Comparison of ENCODE assay signal across 9 cellular contexts in the genomic region with DNA sequence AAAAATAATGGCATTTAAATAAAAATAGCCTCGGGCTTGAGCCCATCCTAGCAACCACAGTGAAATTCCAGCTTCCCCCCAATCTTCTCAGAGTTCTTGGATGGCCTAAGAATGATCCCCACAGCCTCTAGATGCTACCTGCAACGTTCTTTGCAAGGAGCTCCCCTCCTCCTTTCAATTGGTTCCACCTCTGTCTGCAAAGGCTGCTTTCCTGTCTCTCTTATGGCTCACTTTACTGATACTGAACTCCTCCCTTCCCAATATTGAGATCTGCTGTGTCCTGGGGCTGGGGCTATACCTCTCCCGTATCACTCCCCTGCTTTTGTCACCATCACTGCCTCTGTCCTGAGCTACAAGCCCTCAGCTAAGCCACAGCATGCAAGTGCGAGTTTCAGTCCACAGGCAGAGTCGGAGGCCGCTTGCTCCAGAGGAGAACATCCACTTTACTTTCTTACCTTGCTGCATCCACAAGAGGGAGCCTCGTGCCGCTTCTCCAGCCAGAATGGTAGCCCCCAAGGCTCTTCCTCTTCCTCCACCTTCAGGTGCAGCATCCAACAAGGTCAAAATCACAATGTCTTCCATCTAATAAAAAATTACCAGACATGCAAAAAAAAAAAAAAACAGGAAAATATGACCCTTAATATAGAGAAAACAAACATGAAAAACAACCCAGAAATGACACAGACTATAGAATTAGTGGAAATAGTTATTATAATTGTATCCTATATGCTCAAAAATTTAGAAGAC. TPM values are rescaled to one million over a fixed set of nuclear protein-coding genes. Genes with fewer than 3 reads are reported as not detected.
DNase-seq lines count a peak whose midpoint lies in the region; ATAC-seq, FAIRE-seq and TF ChIP-seq lines count a peak whose summit lies in the region.
"Had no signal": no experiment of that assay in that cellular context is flagged by ENCODE, and none has a peak within 500 bp of the region (broad histone marks: within the 10 kb centered on the region; RNA-seq: fewer than 3 reads in every experiment).

No MANE protein-coding gene starts in this region.

- H3K79me2 ChIP-seq in astrocyte (ENCODE audit: insufficient read depth, low read length): no peaks in the 10 kb centered on the region

- no peaks in the 10 kb centered on the region for H3K27me3 ChIP-seq in astrocyte (ENCODE audit: insufficient read depth, low read length)

- peaks cover 21% of the 10 kb centered on the region for H3K4me1 Mint-ChIP-seq in astrocyte (ENCODE audit: low read depth, unreplicated experiment)

- no peaks in the 10 kb centered on the region for H4K20me1 ChIP-seq in astrocyte (ENCODE audit: insufficient read depth, low read length)

- H2AFZ ChIP-seq in astrocyte (ENCODE audit: low read depth, low read length): peak overlapping the region; percentile 71

- H3K36me3 ChIP-seq in astrocyte (ENCODE audit: insufficient read depth, low read length) (no peaks in the 10 kb centered on the region), mucosa of descending colon (ENCODE audit: low read depth) (no peaks in the 10 kb centered on the region)
- H3K36me3 ChIP-seq: heart left ventricle had no signal

- H3K4me3 ChIP-seq in astrocyte (ENCODE audit: insufficient read depth, low read depth, low read length): no peak overlapping the region
- no peak overlapping the region for H3K4me3 ChIP-seq in mucosa of descending colon
- H3K4me3 ChIP-seq: heart left ventricle had no signal

- intact Hi-C loops in mucosa of descending colon (cut with DNase I, micrococcal nuclease): no loop called here

- no peak overlapping the region for H3K27ac ChIP-seq in astrocyte (ENCODE audit: low read depth, low read length)
- H3K27ac ChIP-seq: heart left ventricle had no signal

- no peak overlapping the region for H3K27ac Mint-ChIP-seq in astrocyte (ENCODE audit: unreplicated experiment)

- no peak overlapping the region for H3K4me3 Mint-ChIP-seq in astrocyte (ENCODE audit: unreplicated experiment)

- H3K4me1 ChIP-seq in astrocyte (ENCODE audit: insufficient read depth, low read length) (no peaks in the 10 kb centered on the region), mucosa of descending colon (ENCODE audit: low read depth) (no peaks in the 10 kb centered on the region)
- H3K4me1 ChIP-seq: heart left ventricle had no signal

- peak overlapping the region; percentile 66 for H3K4me2 ChIP-seq in astrocyte (ENCODE audit: low read length)

- H3K27me3 Mint-ChIP-seq in astrocyte (ENCODE audit: low read depth, unreplicated experiment): peaks cover 2% of the 10 kb centered on the region

- TF ChIP-seq CTCF in astrocyte (IDR thresholded peaks at IDR 0.05; ENCODE audit: insufficient read depth, low read depth, low read length) (peak; percentile 47), mucosa of descending colon (IDR thresholded peaks at IDR 0.05) (no peak)

- ATAC-seq in mucosa of descending colon: peak; percentile 65

- H3K9ac ChIP-seq in astrocyte (ENCODE audit: low read length): no peak overlapping the region

- peaks cover 12% of the 10 kb centered on the region for H3K9me3 Mint-ChIP-seq in astrocyte (ENCODE audit: unreplicated experiment)

- FAIRE-seq in astrocyte (lab: Jason Lieb, UNC) (no peak), GM19239 (lab: Jason Lieb, UNC) (no peak), GM12891 (lab: Jason Lieb, UNC) (no peak)

- DNase-seq in A172 (ENCODE audit: low spot score) (peak; percentile 26), EH (ENCODE audit: low read depth) (peak; percentile 40), NCI-H460 (ENCODE audit: extremely low read depth, low read depth) (peak; percentile 9), astrocyte (ENCODE audit: low read depth) (peak; percentile 12), mucosa of descending colon (peak in 2 of 3 donors; percentile 45 to 55), GM19239 (ENCODE audit: insufficient read length, low spot score) (no peak), GM12891 (ENCODE audit: insufficient read length, low spot score) (no peak), mucosa of gallbladder (ENCODE audit: low spot score) (no peak)
- DNase-seq: heart left ventricle had no signal

- H3K9me3 ChIP-seq in astrocyte (ENCODE audit: insufficient read depth, low read depth, low read length) (no peaks in the 10 kb centered on the region), mucosa of descending colon (peaks cover 4% of the 10 kb centered on the region)

- peaks cover 3% of the 10 kb centered on the region for H3K36me3 Mint-ChIP-seq in astrocyte (ENCODE audit: low read depth, unreplicated experiment)

- TF ChIP-seq POLR2A in GM12891 (IDR thresholded peaks at IDR 0.05; ENCODE audit: low read depth, low read length): no peak

TF ChIP-seq in GM12891, 5 proteins besides CTCF, POLR2A, EP300 and RAD21:
- TF ChIP-seq POU2F2 (IDR thresholded peaks at IDR 0.05; ENCODE audit: low read depth, low read length) (no peak), POLR2AphosphoS5 (IDR thresholded peaks at IDR 0.05; ENCODE audit: low read depth, low read length) (no peak), PAX5 (IDR thresholded peaks at IDR 0.05; ENCODE audit: insufficient read depth, low read length, severe bottlenecking) (no peak), TAF1 (IDR thresholded peaks at IDR 0.05; ENCODE audit: low read depth, low read length) (no peak), SPI1 (IDR thresholded peaks at IDR 0.05; ENCODE audit: low read depth, low read length) (no peak)

RNA-seq across cellular contexts. Expression of gene TMEM45B, which starts 48.6 kb away (rescaled TPM):
- not detected in 2 replicates for total RNA-seq in A172 (2014; rRNA removed; shearing (Covaris generic))
- not detected in 2 replicates for total RNA-seq in NCI-H460 (2014; rRNA removed; shearing (Covaris generic))
- not detected in 2 replicates for polyA plus RNA-seq in NCI-H460 (2014; cell fraction: nucleus; rRNA removed)
- total RNA-seq in astrocyte (not detected in 2 replicates), mucosa of descending colon (100 to 1,000 TPM; 165 to 442 (median 278) TPM), mucosa of gallbladder (86.0 TPM)
- polyA plus RNA-seq in GM12891 (2012; ENCODE audit: low read depth, missing spikeins): not detected
- total RNA-seq: heart left ventricle had no signal

Comparison
In these comparisons a context has a peak if more than half of its experiments do, and no peak if none do; other contexts are left out.
1. DNase-seq: peak in A172 (single experiment), EH (single experiment), NCI-H460 (single experiment), astrocyte (single experiment) and mucosa of descending colon (2 of 3); none in GM19239 (single experiment), GM12891 (single experiment) and mucosa of gallbladder (single experiment).
2. RNA of gene TMEM45B, which starts 48.6 kb away (total RNA-seq): 165 to 442 TPM in mucosa of descending colon and 86.0 TPM in mucosa of gallbladder (single experiment); not detected in A172, not detected in NCI-H460 and not detected in astrocyte; every median in the first group is over 10 times any median in the second.